In genomic region chr15:84981711-84982300, GRCh38 we compare ENCODE assay signal across 1 cellular context.
A peak's percentile ranks its signal among the peaks of the same experiment; 100 is the strongest.
TF ChIP-seq lines count a peak whose summit lies in the region.

Gene PDE8A, plus strand, starts transcription at chr15:84981856. Its CDS starts 307 bp downstream, at chr15:84982163.

TF ChIP-seq in HepG2, 621 proteins besides CTCF, POLR2A, EP300 and RAD21 (continued from another document and continues in another):
- no peak for TF ChIP-seq CCAR2 (optimal IDR thresholded peaks at IDR 0.05; ENCODE audit: low read depth, low read length)
- no peak for TF ChIP-seq ZNF430 (CRISPR knock-in tag; IDR thresholded peaks at IDR 0.05)
- no peak for TF ChIP-seq ZNF556 (CRISPR knock-in tag; IDR thresholded peaks at IDR 0.05; ENCODE audit: borderline replicate concordance)
- 0 out of 2 replicates have a peak, but pooled peaks have one; percentile 20 for TF ChIP-seq ZFYVE20 (CRISPR knock-in tag; IDR thresholded peaks at IDR 0.05; ENCODE audit: borderline replicate concordance, low read depth)
- no peak for TF ChIP-seq ZNF598 (CRISPR knock-in tag; IDR thresholded peaks at IDR 0.05; ENCODE audit: borderline replicate concordance)
- TF ChIP-seq FLYWCH1 (CRISPR knock-in tag; IDR thresholded peaks at IDR 0.05): no peak
- no peak for TF ChIP-seq ZNF564 (CRISPR knock-in tag; IDR thresholded peaks at IDR 0.05)
- peak; percentile 12; the same call in 1 of the 2 replicates for TF ChIP-seq ZNF234 (CRISPR knock-in tag; conservative IDR thresholded peaks at IDR 0.05)
- no peak for TF ChIP-seq ZIK1 (CRISPR knock-in tag; IDR thresholded peaks at IDR 0.05; ENCODE audit: borderline replicate concordance, low read depth)
- TF ChIP-seq, protein P1, sequence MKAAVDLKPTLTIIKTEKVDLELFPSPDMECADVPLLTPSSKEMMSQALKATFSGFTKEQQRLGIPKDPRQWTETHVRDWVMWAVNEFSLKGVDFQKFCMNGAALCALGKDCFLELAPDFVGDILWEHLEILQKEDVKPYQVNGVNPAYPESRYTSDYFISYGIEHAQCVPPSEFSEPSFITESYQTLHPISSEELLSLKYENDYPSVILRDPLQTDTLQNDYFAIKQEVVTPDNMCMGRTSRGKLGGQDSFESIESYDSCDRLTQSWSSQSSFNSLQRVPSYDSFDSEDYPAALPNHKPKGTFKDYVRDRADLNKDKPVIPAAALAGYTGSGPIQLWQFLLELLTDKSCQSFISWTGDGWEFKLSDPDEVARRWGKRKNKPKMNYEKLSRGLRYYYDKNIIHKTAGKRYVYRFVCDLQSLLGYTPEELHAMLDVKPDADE (CRISPR knock-in tag; IDR thresholded peaks at IDR 0.05): no peak
- TF ChIP-seq ZNF704 (CRISPR knock-in tag; IDR thresholded peaks at IDR 0.05; ENCODE audit: borderline replicate concordance): no peak
- TF ChIP-seq ARNT2 (CRISPR knock-in tag; IDR thresholded peaks at IDR 0.05; ENCODE audit: low read depth): no peak
- no peak for TF ChIP-seq ZNF550 (CRISPR knock-in tag; IDR thresholded peaks at IDR 0.05; ENCODE audit: borderline replicate concordance)
- no peak for TF ChIP-seq GABPB1 (CRISPR knock-in tag; IDR thresholded peaks at IDR 0.05)
- no peak for TF ChIP-seq PHF8 (CRISPR knock-in tag; IDR thresholded peaks at IDR 0.05)
- TF ChIP-seq ZMYM3 (CRISPR knock-in tag; IDR thresholded peaks at IDR 0.05): no peak
- TF ChIP-seq CHD2 (IDR thresholded peaks at IDR 0.05; ENCODE audit: low read depth, low read length): peak; percentile 64
- TF ChIP-seq MED13 (CRISPR knock-in tag; IDR thresholded peaks at IDR 0.05): no peak
- TF ChIP-seq ZNF446 (CRISPR knock-in tag; IDR thresholded peaks at IDR 0.05): 0 out of 2 replicates have a peak, but pooled peaks have one; percentile 1
- TF ChIP-seq RBFOX2 (IDR thresholded peaks at IDR 0.05; ENCODE audit: low read depth, low read length): peak; percentile 61
- TF ChIP-seq ZNF431 (CRISPR knock-in tag; IDR thresholded peaks at IDR 0.05; ENCODE audit: borderline replicate concordance, low read depth): no peak
- TF ChIP-seq NFYB (CRISPR knock-in tag; IDR thresholded peaks at IDR 0.05): no peak
- TF ChIP-seq, protein P2, sequence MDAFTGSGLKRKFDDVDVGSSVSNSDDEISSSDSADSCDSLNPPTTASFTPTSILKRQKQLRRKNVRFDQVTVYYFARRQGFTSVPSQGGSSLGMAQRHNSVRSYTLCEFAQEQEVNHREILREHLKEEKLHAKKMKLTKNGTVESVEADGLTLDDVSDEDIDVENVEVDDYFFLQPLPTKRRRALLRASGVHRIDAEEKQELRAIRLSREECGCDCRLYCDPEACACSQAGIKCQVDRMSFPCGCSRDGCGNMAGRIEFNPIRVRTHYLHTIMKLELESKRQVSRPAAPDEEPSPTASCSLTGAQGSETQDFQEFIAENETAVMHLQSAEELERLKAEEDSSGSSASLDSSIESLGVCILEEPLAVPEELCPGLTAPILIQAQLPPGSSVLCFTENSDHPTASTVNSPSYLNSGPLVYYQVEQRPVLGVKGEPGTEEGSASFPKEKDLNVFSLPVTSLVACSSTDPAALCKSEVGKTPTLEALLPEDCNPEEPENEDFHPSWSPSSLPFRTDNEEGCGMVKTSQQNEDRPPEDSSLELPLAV (CRISPR knock-in tag; conservative IDR thresholded peaks at IDR 0.05; ENCODE audit: low read depth): no peak
- TF ChIP-seq, protein P3, sequence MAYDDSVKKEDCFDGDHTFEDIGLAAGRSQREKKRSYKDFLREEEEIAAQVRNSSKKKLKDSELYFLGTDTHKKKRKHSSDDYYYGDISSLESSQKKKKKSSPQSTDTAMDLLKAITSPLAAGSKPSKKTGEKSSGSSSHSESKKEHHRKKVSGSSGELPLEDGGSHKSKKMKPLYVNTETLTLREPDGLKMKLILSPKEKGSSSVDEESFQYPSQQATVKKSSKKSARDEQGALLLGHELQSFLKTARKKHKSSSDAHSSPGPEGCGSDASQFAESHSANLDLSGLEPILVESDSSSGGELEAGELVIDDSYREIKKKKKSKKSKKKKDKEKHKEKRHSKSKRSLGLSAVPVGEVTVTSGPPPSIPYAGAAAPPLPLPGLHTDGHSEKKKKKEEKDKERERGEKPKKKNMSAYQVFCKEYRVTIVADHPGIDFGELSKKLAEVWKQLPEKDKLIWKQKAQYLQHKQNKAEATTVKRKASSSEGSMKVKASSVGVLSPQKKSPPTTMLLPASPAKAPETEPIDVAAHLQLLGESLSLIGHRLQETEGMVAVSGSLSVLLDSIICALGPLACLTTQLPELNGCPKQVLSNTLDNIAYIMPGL (CRISPR knock-in tag; IDR thresholded peaks at IDR 0.05; ENCODE audit: borderline replicate concordance in 1 of 2, low read depth in 1 of 2): no peak
- no peak for TF ChIP-seq SKI (IDR thresholded peaks at IDR 0.05; ENCODE audit: partially characterized antibody)
- no peak for TF ChIP-seq EHMT2 (IDR thresholded peaks at IDR 0.05; ENCODE audit: borderline replicate concordance, low read depth, low read length)
- TF ChIP-seq TBL1XR1 (IDR thresholded peaks at IDR 0.05; ENCODE audit: borderline replicate concordance, low read length, partially characterized antibody): no peak
- TF ChIP-seq ZNF788 (CRISPR knock-in tag; IDR thresholded peaks at IDR 0.05; ENCODE audit: borderline replicate concordance): no peak
- no peak for TF ChIP-seq GTF2F1 (IDR thresholded peaks at IDR 0.05; ENCODE audit: low read length)
- TF ChIP-seq YEATS2 (CRISPR knock-in tag; IDR thresholded peaks at IDR 0.05; ENCODE audit: borderline replicate concordance): no peak
- TF ChIP-seq, protein P4, sequence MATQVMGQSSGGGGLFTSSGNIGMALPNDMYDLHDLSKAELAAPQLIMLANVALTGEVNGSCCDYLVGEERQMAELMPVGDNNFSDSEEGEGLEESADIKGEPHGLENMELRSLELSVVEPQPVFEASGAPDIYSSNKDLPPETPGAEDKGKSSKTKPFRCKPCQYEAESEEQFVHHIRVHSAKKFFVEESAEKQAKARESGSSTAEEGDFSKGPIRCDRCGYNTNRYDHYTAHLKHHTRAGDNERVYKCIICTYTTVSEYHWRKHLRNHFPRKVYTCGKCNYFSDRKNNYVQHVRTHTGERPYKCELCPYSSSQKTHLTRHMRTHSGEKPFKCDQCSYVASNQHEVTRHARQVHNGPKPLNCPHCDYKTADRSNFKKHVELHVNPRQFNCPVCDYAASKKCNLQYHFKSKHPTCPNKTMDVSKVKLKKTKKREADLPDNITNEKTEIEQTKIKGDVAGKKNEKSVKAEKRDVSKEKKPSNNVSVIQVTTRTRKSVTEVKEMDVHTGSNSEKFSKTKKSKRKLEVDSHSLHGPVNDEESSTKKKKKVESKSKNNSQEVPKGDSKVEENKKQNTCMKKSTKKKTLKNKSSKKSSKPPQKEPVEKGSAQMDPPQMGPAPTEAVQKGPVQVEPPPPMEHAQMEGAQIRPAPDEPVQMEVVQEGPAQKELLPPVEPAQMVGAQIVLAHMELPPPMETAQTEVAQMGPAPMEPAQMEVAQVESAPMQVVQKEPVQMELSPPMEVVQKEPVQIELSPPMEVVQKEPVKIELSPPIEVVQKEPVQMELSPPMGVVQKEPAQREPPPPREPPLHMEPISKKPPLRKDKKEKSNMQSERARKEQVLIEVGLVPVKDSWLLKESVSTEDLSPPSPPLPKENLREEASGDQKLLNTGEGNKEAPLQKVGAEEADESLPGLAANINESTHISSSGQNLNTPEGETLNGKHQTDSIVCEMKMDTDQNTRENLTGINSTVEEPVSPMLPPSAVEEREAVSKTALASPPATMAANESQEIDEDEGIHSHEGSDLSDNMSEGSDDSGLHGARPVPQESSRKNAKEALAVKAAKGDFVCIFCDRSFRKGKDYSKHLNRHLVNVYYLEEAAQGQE (IDR thresholded peaks at IDR 0.05; ENCODE audit: borderline replicate concordance in 1 of 2, low read depth in 1 of 2, low read length in 2 of 2): no peak
- TF ChIP-seq, protein P5, sequence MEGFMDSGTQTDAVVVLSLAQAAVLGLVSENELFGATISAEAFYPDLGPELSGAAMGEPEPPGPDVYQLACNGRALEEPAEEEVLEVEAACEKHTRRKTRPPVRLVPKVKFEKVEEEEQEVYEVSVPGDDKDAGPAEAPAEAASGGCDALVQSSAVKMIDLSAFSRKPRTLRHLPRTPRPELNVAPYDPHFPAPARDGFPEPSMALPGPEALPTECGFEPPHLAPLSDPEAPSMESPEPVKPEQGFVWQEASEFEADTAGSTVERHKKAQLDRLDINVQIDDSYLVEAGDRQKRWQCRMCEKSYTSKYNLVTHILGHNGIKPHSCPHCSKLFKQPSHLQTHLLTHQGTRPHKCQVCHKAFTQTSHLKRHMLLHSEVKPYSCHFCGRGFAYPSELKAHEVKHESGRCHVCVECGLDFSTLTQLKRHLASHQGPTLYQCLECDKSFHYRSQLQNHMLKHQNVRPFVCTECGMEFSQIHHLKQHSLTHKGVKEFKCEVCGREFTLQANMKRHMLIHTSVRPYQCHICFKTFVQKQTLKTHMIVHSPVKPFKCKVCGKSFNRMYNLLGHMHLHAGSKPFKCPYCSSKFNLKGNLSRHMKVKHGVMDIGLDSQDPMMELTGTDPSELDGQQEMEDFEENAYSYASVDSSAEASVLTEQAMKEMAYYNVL (CRISPR knock-in tag; IDR thresholded peaks at IDR 0.05; ENCODE audit: borderline replicate concordance): no peak
- TF ChIP-seq DDIT3 (CRISPR knock-in tag; IDR thresholded peaks at IDR 0.05): no peak
- TF ChIP-seq, protein P6, sequence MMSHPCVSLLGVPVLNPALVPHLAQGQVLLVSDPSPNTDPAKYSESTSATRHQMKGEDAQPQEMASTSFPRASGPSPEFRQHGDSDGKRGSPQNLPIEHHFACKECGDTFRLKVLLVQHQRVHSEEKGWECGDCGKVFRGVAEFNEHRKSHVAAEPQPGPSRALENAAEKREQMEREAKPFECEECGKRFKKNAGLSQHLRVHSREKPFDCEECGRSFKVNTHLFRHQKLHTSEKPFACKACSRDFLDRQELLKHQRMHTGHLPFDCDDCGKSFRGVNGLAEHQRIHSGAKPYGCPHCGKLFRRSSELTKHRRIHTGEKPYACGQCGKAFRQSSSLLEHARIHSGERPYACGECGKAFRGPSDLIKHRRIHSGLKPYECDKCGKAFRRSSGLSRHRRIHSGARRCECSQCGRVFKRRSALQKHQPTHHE (CRISPR knock-in tag; IDR thresholded peaks at IDR 0.05; ENCODE audit: borderline replicate concordance): no peak
- TF ChIP-seq ZSCAN29 (CRISPR knock-in tag; conservative IDR thresholded peaks at IDR 0.05): no peak
- no peak for TF ChIP-seq ZNF878 (CRISPR knock-in tag; IDR thresholded peaks at IDR 0.05)
- no peak for TF ChIP-seq ZNF646 (CRISPR knock-in tag; IDR thresholded peaks at IDR 0.05)
- no peak for TF ChIP-seq CHCHD3 (CRISPR knock-in tag; IDR thresholded peaks at IDR 0.05)
- no peak for TF ChIP-seq ZFP91 (CRISPR knock-in tag; IDR thresholded peaks at IDR 0.05; ENCODE audit: borderline replicate concordance)
